ENCODE assay signal across 1 cellular context in the genomic region with DNA sequence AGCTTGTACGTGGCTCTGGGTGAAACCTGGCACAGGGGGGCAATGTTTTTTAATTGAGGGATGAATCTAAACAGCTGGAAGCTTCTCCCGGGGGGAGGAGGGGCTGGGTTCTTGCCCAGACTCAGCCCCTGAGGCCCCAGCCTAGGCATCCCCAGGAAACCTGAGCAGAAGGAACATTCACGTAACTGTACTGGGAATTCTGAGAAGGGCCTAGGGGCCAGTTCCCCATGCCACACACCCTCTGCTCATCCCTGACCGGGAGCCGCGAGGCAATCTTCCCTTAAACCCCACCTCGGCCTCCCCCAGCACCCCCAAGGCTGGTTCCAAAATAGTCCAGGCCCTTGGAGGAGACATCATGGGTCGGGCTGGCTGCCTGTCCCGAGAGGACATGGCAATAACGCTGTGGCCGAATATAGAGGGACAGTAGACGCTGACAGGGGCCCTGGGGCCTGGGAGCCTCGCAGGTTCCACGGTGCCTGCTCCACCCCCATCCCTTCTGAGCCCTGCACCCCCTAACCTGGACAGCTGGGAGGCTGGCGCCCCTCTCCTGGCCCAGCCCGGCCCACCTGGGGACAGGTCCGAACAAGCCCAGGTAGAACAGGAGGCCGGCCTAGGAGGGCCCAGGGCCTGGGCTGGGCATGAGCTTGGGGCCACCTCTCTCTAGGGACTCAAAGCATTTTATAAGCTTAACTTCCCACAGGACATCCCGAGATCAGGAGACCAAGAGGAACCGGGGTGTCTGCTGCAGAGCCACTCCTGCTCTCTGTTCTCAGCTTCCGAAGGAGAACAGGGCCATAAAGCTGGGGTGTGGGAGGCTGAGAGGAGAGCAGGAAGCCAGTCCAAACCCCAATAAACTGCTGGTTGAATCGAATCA.
TF ChIP-seq lines count a peak whose summit lies in the region.

No MANE protein-coding gene starts in this region.

TF ChIP-seq in H1, 55 proteins besides CTCF, POLR2A, EP300 and RAD21:
- TF ChIP-seq CEBPB (IDR thresholded peaks at IDR 0.05; ENCODE audit: low read depth, low read length) (no peak), FOSL1 (IDR thresholded peaks at IDR 0.05; ENCODE audit: insufficient read depth, low read depth, low read length) (no peak), RFX5 (IDR thresholded peaks at IDR 0.05; ENCODE audit: borderline replicate concordance, low read depth, low read length) (no peak), HDAC2 (IDR thresholded peaks at IDR 0.05; ENCODE audit: borderline replicate concordance in 1 of 2, low read depth in 2 of 2, low read length in 2 of 2) (no peak), MAFK (IDR thresholded peaks at IDR 0.05; ENCODE audit: low read depth, low read length) (no peak), YY1 (IDR thresholded peaks at IDR 0.05; ENCODE audit: low read depth, low read length) (no peak)
